In the genomic region with DNA sequence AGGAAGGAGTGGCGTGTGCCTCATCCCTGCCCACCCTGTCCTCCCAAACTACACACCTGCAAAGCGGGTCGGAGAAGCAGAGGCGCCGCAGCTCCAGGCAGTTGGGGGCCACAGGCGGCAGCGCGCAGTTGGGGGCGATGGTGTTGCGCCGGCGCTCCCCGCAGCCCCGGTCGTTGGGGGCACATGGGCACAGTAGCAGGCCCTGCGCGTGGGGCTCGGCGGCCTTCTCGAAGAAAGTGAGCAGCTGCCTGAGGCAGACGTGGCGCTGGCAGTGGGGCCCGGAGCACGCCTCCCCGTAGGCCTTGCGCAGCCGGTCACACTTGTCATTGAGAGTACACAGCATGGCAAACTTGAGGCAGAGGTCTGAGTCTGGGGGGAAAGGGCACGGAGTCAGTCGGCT, we compare ENCODE assay signal across 3 cellular contexts.
TF ChIP-seq lines count a peak whose summit lies in the region.

No MANE protein-coding gene starts in this region.

TF ChIP-seq in GM23338, 12 proteins besides CTCF, POLR2A, EP300 and RAD21 (continues in another document):
- TF ChIP-seq, protein P1, sequence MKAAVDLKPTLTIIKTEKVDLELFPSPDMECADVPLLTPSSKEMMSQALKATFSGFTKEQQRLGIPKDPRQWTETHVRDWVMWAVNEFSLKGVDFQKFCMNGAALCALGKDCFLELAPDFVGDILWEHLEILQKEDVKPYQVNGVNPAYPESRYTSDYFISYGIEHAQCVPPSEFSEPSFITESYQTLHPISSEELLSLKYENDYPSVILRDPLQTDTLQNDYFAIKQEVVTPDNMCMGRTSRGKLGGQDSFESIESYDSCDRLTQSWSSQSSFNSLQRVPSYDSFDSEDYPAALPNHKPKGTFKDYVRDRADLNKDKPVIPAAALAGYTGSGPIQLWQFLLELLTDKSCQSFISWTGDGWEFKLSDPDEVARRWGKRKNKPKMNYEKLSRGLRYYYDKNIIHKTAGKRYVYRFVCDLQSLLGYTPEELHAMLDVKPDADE (IDR thresholded peaks at IDR 0.05): no peak
- TF ChIP-seq CREB1 (CRISPR knock-in tag; IDR thresholded peaks at IDR 0.05; ENCODE audit: low read depth) (no peak), ZNF114 (CRISPR knock-in tag; IDR thresholded peaks at IDR 0.05) (no peak), POLR2AphosphoS5 (IDR thresholded peaks at IDR 0.05; ENCODE audit: low read depth) (no peak), ZNF331 (CRISPR knock-in tag; IDR thresholded peaks at IDR 0.05; ENCODE audit: low read depth) (no peak), STAT1 (IDR thresholded peaks at IDR 0.05; ENCODE audit: unreplicated experiment) (no peak)
- TF ChIP-seq, protein P2, sequence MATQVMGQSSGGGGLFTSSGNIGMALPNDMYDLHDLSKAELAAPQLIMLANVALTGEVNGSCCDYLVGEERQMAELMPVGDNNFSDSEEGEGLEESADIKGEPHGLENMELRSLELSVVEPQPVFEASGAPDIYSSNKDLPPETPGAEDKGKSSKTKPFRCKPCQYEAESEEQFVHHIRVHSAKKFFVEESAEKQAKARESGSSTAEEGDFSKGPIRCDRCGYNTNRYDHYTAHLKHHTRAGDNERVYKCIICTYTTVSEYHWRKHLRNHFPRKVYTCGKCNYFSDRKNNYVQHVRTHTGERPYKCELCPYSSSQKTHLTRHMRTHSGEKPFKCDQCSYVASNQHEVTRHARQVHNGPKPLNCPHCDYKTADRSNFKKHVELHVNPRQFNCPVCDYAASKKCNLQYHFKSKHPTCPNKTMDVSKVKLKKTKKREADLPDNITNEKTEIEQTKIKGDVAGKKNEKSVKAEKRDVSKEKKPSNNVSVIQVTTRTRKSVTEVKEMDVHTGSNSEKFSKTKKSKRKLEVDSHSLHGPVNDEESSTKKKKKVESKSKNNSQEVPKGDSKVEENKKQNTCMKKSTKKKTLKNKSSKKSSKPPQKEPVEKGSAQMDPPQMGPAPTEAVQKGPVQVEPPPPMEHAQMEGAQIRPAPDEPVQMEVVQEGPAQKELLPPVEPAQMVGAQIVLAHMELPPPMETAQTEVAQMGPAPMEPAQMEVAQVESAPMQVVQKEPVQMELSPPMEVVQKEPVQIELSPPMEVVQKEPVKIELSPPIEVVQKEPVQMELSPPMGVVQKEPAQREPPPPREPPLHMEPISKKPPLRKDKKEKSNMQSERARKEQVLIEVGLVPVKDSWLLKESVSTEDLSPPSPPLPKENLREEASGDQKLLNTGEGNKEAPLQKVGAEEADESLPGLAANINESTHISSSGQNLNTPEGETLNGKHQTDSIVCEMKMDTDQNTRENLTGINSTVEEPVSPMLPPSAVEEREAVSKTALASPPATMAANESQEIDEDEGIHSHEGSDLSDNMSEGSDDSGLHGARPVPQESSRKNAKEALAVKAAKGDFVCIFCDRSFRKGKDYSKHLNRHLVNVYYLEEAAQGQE (IDR thresholded peaks at IDR 0.05; ENCODE audit: unreplicated experiment): no peak

TF ChIP-seq in IMR-90, 13 proteins besides CTCF, POLR2A, EP300 and RAD21:
- TF ChIP-seq RFX5 (IDR thresholded peaks at IDR 0.05; ENCODE audit: low read depth, low read length) (no peak), MAZ (IDR thresholded peaks at IDR 0.05; ENCODE audit: borderline replicate concordance, low read depth, low read length) (no peak), MAFK (IDR thresholded peaks at IDR 0.05; ENCODE audit: low read depth, low read length) (no peak), FOS (IDR thresholded peaks at IDR 0.05; ENCODE audit: low read depth, low read length) (no peak), MXI1 (IDR thresholded peaks at IDR 0.05; ENCODE audit: borderline replicate concordance, low read depth, low read length) (no peak), CHD1 (IDR thresholded peaks at IDR 0.05; ENCODE audit: low read depth, low read length) (no peak), NFE2L2 (IDR thresholded peaks at IDR 0.05; ENCODE audit: low read depth, low read length) (no peak), RCOR1 (IDR thresholded peaks at IDR 0.05; ENCODE audit: insufficient replicate concordance, low read length) (no peak), CEBPB (IDR thresholded peaks at IDR 0.05; ENCODE audit: low read depth, low read length) (no peak), BHLHE40 (IDR thresholded peaks at IDR 0.05; ENCODE audit: low read depth, low read length) (no peak), SMC3 (IDR thresholded peaks at IDR 0.05; ENCODE audit: low read depth, low read length) (no peak)
- TF ChIP-seq, protein P3, sequence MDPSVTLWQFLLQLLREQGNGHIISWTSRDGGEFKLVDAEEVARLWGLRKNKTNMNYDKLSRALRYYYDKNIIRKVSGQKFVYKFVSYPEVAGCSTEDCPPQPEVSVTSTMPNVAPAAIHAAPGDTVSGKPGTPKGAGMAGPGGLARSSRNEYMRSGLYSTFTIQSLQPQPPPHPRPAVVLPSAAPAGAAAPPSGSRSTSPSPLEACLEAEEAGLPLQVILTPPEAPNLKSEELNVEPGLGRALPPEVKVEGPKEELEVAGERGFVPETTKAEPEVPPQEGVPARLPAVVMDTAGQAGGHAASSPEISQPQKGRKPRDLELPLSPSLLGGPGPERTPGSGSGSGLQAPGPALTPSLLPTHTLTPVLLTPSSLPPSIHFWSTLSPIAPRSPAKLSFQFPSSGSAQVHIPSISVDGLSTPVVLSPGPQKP (IDR thresholded peaks at IDR 0.05; ENCODE audit: borderline replicate concordance, low read depth, low read length): no peak
- TF ChIP-seq, protein P4, sequence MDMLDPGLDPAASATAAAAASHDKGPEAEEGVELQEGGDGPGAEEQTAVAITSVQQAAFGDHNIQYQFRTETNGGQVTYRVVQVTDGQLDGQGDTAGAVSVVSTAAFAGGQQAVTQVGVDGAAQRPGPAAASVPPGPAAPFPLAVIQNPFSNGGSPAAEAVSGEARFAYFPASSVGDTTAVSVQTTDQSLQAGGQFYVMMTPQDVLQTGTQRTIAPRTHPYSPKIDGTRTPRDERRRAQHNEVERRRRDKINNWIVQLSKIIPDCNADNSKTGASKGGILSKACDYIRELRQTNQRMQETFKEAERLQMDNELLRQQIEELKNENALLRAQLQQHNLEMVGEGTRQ (IDR thresholded peaks at IDR 0.05; ENCODE audit: low read depth, low read length): no peak

TF ChIP-seq in H1, 55 proteins besides CTCF, POLR2A, EP300 and RAD21:
- no peak for TF ChIP-seq BCL11A (IDR thresholded peaks at IDR 0.05; ENCODE audit: low read depth in 2 of 2, low read length in 2 of 2)
- TF ChIP-seq POU5F1 (IDR thresholded peaks at IDR 0.05; ENCODE audit: low read depth, low read length): no peak
- no peak for TF ChIP-seq TEAD4 (IDR thresholded peaks at IDR 0.05; ENCODE audit: low read depth, low read length)
- TF ChIP-seq CHD2 (IDR thresholded peaks at IDR 0.05; ENCODE audit: low read length): no peak
- no peak for TF ChIP-seq MAFK (IDR thresholded peaks at IDR 0.05; ENCODE audit: low read depth, low read length)
- TF ChIP-seq RNF2 (IDR thresholded peaks at IDR 0.05; ENCODE audit: borderline replicate concordance, low read depth, low read length, missing control alignments, poor library complexity, severe bottlenecking): no peak
